In genomic region chr20:58017237-58017969, GRCh38 we compare ENCODE assay signal across 12 cellular contexts.
DNase-seq lines count a peak whose midpoint lies in the region; ATAC-seq and TF ChIP-seq lines count a peak whose summit lies in the region.
"Had no signal": no experiment of that assay in that cellular context is flagged by ENCODE, and none has a peak within 500 bp of the region (broad histone marks: within the 10 kb centered on the region; RNA-seq: fewer than 3 reads in every experiment).

No MANE protein-coding gene starts in this region.

- no peaks in the 10 kb centered on the region for H3K27me3 ChIP-seq in BLaER1 treated with 17β-estradiol and CSF1 and Interleukin-3, amounts not matched to agents 10 nM and 100 nM
- H3K27me3 ChIP-seq in PC-9 (ENCODE audit: insufficient read depth, low read depth) (no peaks in the 10 kb centered on the region), esophagus muscularis mucosa (no peaks in the 10 kb centered on the region), neuronal stem cell (ENCODE audit: control insufficient read depth in 3 of 3, insufficient read depth in 3 of 3, low read depth in 1 of 3, low read length in 3 of 3) (peaks cover 0 to 2% (median 0%) of the 10 kb centered on the region in 3 experiments)

- no peaks in the 10 kb centered on the region for H3K79me1 ChIP-seq in neuronal stem cell (ENCODE audit: low read depth, low read length)

- H2AK5ac ChIP-seq in neuronal stem cell (ENCODE audit: low read depth, low read length), result no peak overlapping the region

- H2BK15ac ChIP-seq in neuronal stem cell (ENCODE audit: low read length), result no peak overlapping the region

- WGBS in esophagus muscularis mucosa, result 87% methylated on average over 12 of the region's 20 CpGs
- WGBS in neuronal stem cell (ENCODE audit: extremely low coverage in 2 of 2, insufficient read length in 2 of 2, insufficient replicate concordance in 1 of 2), 2 donors, result no CpG with 5 or more reads among the region's 20 CpGs

- H3K4me1 ChIP-seq in BLaER1 treated with 17β-estradiol and CSF1 and Interleukin-3, amounts not matched to agents 10 nM and 100 nM, result peaks cover 24 to 74% (median 66%) of the 10 kb centered on the region in 10 experiments
- H3K4me1 ChIP-seq in PC-9 (replicated peaks; ENCODE audit: insufficient read depth), result peaks cover 87% of the 10 kb centered on the region
- H3K4me1 ChIP-seq in esophagus muscularis mucosa, result peaks cover 15 to 27% (median 20%) of the 10 kb centered on the region in 4 donors
- peaks cover 0 to 1% of the 10 kb centered on the region in 2 donors for H3K4me1 ChIP-seq in neuronal stem cell (ENCODE audit: control insufficient read depth in 2 of 2, insufficient read depth in 1 of 2, low read depth in 1 of 2, low read length in 2 of 2)
- H3K4me1 ChIP-seq: left lung had no signal

- no peak overlapping the region for H3K18ac ChIP-seq in neuronal stem cell (ENCODE audit: low read length)

- peaks cover 66% of the 10 kb centered on the region for H3F3A ChIP-seq in PC-9 (ENCODE audit: insufficient read depth, low read depth)

- POLR2A ChIA-PET in PC-9 (lab: Charles Lee; ENCODE audit: unreplicated experiment), result interaction anchor here (0.5 kb wide), 1 partner anchor 1076 kb away, joined by 8 read pairs; no protein-coding TSS in a partner anchor

- H3K9me3 ChIP-seq in BLaER1 treated with 17β-estradiol and CSF1 and Interleukin-3, amounts not matched to agents 10 nM and 100 nM (replicated peaks in 1 of 11), result no peaks in the 10 kb centered on the region
- H3K9me3 ChIP-seq in PC-9 (ENCODE audit: insufficient read depth, low read depth), result no peaks in the 10 kb centered on the region
- no peaks in the 10 kb centered on the region for H3K9me3 ChIP-seq in esophagus muscularis mucosa
- H3K9me3 ChIP-seq in neuronal stem cell (replicated peaks in 1 of 2; ENCODE audit: control insufficient read depth in 2 of 2, insufficient read depth in 1 of 2, low read depth in 1 of 2, low read length in 2 of 2), result no peaks in the 10 kb centered on the region
- H3K9me3 ChIP-seq: left lung had no signal

- H3K23ac ChIP-seq in neuronal stem cell (ENCODE audit: low read depth, low read length, poor library complexity), result peak overlapping the region; percentile 3

- no peak overlapping the region for H3K14ac ChIP-seq in neuronal stem cell (ENCODE audit: low read length)

- no peak overlapping the region for H2BK12ac ChIP-seq in neuronal stem cell (ENCODE audit: low read length)

- no peaks in the 10 kb centered on the region for H3K9me2 ChIP-seq in PC-9 (ENCODE audit: insufficient read depth)

- DNase-seq in PC-9, result peak; percentile 80 to 95
- no peak for DNase-seq in esophagus muscularis mucosa (ENCODE audit: extremely low spot score)
- DNase-seq in neuronal stem cell (ENCODE audit: low spot score), result no peak
- no peak for DNase-seq in GM13976 (ENCODE audit: low spot score)
- no peak for DNase-seq in NCI-H187 treated with DMSO at 0.1 percent for 48 hours (lab: John Stamatoyannopoulos, UW)
- DNase-seq: DND-41, left lung had no signal

- ATAC-seq in GM19395 (IDR thresholded peaks at IDR 0.05; ENCODE audit: unreplicated experiment), result no peak
- no peak for ATAC-seq in HG03521 (IDR thresholded peaks at IDR 0.05; ENCODE audit: unreplicated experiment)
- ATAC-seq: left lung had no signal

- no peak overlapping the region for H4K91ac ChIP-seq in neuronal stem cell (ENCODE audit: low read depth, low read length, poor library complexity)

- no peak overlapping the region for H4K8ac ChIP-seq in neuronal stem cell (ENCODE audit: low read depth, low read length)

- H3K4ac ChIP-seq in neuronal stem cell (ENCODE audit: low read length), result no peak overlapping the region

- H3K36me3 ChIP-seq in BLaER1 treated with 17β-estradiol and CSF1 and Interleukin-3, amounts not matched to agents 10 nM and 100 nM, result no peaks in the 10 kb centered on the region
- no peaks in the 10 kb centered on the region for H3K36me3 ChIP-seq in PC-9 (ENCODE audit: low read depth)
- H3K36me3 ChIP-seq in esophagus muscularis mucosa, result no peaks in the 10 kb centered on the region
- no peaks in the 10 kb centered on the region for H3K36me3 ChIP-seq in neuronal stem cell (replicated peaks in 1 of 2; ENCODE audit: control insufficient read depth in 2 of 2, insufficient read depth in 2 of 2, low read length in 2 of 2)
- H3K36me3 ChIP-seq: cardiac muscle cell, left lung had no signal

- peak; percentile 13 for TF ChIP-seq EP300 in esophagus muscularis mucosa (IDR thresholded peaks at IDR 0.05)

- H3K4me2 ChIP-seq in BLaER1 treated with 17β-estradiol and CSF1 and Interleukin-3, amounts not matched to agents 10 nM and 100 nM, result peak overlapping the region; percentile 66 to 90 (median 78)
- H3K4me2 ChIP-seq in PC-9 (peak overlapping the region; percentile 79), neuronal stem cell (ENCODE audit: insufficient read depth, low read length, poor library complexity, severe bottlenecking) (no peak overlapping the region)

- no peak overlapping the region for H2BK120ac ChIP-seq in neuronal stem cell (ENCODE audit: low read depth, low read length)

- peak overlapping the region in 2 of 11 experiments; percentile 5 to 24; a peak in 3 of 22 replicates for H3K9ac ChIP-seq in BLaER1 treated with 17β-estradiol and CSF1 and Interleukin-3, amounts not matched to agents 10 nM and 100 nM
- H3K9ac ChIP-seq in neuronal stem cell (ENCODE audit: low read depth, low read length, poor library complexity), result no peak overlapping the region

- TF ChIP-seq CTCF in PC-9 (conservative IDR thresholded peaks at IDR 0.05) (no peak), esophagus muscularis mucosa (IDR thresholded peaks at IDR 0.05) (no peak), GM13976 (IDR thresholded peaks at IDR 0.05; ENCODE audit: borderline replicate concordance, control extremely low read depth, extremely low read depth, insufficient read depth, missing control alignments) (no peak)

- no peaks in the 10 kb centered on the region for H3K79me2 ChIP-seq in PC-9 (ENCODE audit: low read depth)

- H2BK5ac ChIP-seq in neuronal stem cell (ENCODE audit: low read length), result no peak overlapping the region

- no peak for TF ChIP-seq POLR2A in esophagus muscularis mucosa (IDR thresholded peaks at IDR 0.05; ENCODE audit: low read depth)

- in situ Hi-C loops in GM13976 (cut with MboI; ENCODE audit: low sequenced_read_pairs, unreplicated experiment), result no loop called here

- intact Hi-C loops in PC-9 (cut with micrococcal nuclease; ENCODE audit: unreplicated experiment) (loop anchor here (1.0 to 10.0 kb wide), 9 partner anchors 26 to 403 kb away; partner anchors contain the start of gene PMEPA1), esophagus muscularis mucosa (cut with DNase I) (no loop called here)

- H3K27ac ChIP-seq in BLaER1 treated with 17β-estradiol and CSF1 and Interleukin-3, amounts not matched to agents 10 nM and 100 nM, result peak overlapping the region in 7 of 11 experiments; percentile 1 to 39 (median 19); a peak in 6 of 22 replicates
- H3K27ac ChIP-seq in PC-9 (peak overlapping the region; percentile 93), esophagus muscularis mucosa (replicated peaks in 1 of 4) (peak overlapping the region; percentile 15 to 61 (median 44)), neuronal stem cell (replicated peaks; ENCODE audit: low read length) (no peak overlapping the region)
- H3K27ac ChIP-seq: cardiac muscle cell, left lung, VCaP had no signal

- H3K4me3 ChIP-seq in BLaER1 treated with 17β-estradiol and CSF1 and Interleukin-3, amounts not matched to agents 10 nM and 100 nM, result no peak overlapping the region
- H3K4me3 ChIP-seq in PC-9, result no peak overlapping the region; the same call in 1 of the 2 replicates
- no peak overlapping the region for H3K4me3 ChIP-seq in esophagus muscularis mucosa
- H3K4me3 ChIP-seq in neuronal stem cell (ENCODE audit: low read length in 2 of 2), result no peak overlapping the region
- H3K4me3 ChIP-seq: cardiac muscle cell, left lung had no signal

- BruUV-seq in PC-9 (replicated peaks; lab: Mats Ljungman, UMichigan), result no TSS peak

- CTCF ChIA-PET in PC-9 (lab: Charles Lee), result no interaction called here

- H2AFZ ChIP-seq in PC-9 (peak overlapping the region; percentile 17; the same call in 1 of the 2 replicates), neuronal stem cell (ENCODE audit: low read length) (no peak overlapping the region)

- H4K20me1 ChIP-seq in BLaER1 treated with 17β-estradiol and CSF1 and Interleukin-3, amounts not matched to agents 10 nM and 100 nM, result no peaks in the 10 kb centered on the region
- no peaks in the 10 kb centered on the region for H4K20me1 ChIP-seq in PC-9 (ENCODE audit: insufficient read depth)

Comparison
In these comparisons a context has a peak if more than half of its experiments do, and no peak if none do; other contexts are left out.
1. DNase-seq: peak in PC-9 (2 of 2); none in esophagus muscularis mucosa (single experiment), neuronal stem cell (single experiment), GM13976 (single experiment) and NCI-H187 treated with DMSO at 0.1 percent for 48 hours (single experiment).